In the genomic region with DNA sequence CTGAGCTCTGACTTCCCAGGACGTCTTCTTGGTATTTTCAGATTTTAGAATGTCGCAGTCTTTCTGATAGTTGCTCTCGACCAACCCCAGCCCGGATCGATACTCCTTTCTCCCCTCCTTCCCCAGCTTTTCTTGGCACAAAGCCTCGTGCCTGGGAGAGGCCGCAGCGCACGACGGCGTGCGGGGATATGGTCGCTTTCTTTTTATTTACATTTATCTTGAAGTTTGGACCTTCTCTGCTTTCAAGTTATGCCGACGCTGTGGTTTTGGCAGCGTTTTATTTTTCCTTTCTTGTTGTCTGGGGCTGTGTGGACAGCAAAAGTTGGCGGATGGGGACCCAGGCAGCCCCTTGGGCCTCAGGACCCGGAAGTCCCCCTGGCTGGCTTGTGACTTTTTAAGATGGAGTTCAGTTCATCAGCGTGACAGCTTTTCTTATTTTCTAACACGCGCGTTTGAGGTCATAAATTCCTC, we compare ENCODE assay signal across 1 cellular context.
TF ChIP-seq lines count a peak whose summit lies in the region.

No MANE protein-coding gene starts in this region.

TF ChIP-seq in HepG2, 621 proteins besides CTCF, POLR2A, EP300 and RAD21 (continued from another document and continues in another):
- TF ChIP-seq ZNF142 (CRISPR knock-in tag; IDR thresholded peaks at IDR 0.05), result no peak
- TF ChIP-seq, protein P1, sequence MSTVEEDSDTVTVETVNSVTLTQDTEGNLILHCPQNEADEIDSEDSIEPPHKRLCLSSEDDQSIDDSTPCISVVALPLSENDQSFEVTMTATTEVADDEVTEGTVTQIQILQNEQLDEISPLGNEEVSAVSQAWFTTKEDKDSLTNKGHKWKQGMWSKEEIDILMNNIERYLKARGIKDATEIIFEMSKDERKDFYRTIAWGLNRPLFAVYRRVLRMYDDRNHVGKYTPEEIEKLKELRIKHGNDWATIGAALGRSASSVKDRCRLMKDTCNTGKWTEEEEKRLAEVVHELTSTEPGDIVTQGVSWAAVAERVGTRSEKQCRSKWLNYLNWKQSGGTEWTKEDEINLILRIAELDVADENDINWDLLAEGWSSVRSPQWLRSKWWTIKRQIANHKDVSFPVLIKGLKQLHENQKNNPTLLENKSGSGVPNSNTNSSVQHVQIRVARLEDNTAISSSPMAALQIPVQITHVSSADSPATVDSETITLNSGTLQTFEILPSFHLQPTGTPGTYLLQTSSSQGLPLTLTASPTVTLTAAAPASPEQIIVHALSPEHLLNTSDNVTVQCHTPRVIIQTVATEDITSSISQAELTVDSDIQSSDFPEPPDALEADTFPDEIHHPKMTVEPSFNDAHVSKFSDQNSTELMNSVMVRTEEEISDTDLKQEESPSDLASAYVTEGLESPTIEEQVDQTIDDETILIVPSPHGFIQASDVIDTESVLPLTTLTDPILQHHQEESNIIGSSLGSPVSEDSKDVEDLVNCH (CRISPR knock-in tag; IDR thresholded peaks at IDR 0.05), result no peak
- TF ChIP-seq SRSF1 (optimal IDR thresholded peaks at IDR 0.05; ENCODE audit: low read depth, low read length), result peak; percentile 59
- TF ChIP-seq ZNF343 (CRISPR knock-in tag; IDR thresholded peaks at IDR 0.05), result no peak
- TF ChIP-seq, protein P2, sequence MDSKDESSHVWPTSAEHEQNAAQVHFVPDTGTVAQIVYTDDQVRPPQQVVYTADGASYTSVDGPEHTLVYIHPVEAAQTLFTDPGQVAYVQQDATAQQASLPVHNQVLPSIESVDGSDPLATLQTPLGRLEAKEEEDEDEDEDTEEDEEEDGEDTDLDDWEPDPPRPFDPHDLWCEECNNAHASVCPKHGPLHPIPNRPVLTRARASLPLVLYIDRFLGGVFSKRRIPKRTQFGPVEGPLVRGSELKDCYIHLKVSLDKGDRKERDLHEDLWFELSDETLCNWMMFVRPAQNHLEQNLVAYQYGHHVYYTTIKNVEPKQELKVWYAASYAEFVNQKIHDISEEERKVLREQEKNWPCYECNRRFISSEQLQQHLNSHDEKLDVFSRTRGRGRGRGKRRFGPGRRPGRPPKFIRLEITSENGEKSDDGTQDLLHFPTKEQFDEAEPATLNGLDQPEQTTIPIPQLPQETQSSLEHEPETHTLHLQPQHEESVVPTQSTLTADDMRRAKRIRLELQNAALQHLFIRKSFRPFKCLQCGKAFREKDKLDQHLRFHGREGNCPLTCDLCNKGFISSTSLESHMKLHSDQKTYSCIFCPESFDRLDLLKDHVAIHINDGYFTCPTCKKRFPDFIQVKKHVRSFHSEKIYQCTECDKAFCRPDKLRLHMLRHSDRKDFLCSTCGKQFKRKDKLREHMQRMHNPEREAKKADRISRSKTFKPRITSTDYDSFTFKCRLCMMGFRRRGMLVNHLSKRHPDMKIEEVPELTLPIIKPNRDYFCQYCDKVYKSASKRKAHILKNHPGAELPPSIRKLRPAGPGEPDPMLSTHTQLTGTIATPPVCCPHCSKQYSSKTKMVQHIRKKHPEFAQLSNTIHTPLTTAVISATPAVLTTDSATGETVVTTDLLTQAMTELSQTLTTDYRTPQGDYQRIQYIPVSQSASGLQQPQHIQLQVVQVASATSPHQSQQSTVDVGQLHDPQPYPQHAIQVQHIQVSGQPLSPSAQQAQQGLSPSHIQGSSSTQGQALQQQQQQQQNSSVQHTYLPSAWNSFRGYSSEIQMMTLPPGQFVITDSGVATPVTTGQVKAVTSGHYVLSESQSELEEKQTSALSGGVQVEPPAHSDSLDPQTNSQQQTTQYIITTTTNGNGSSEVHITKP (CRISPR knock-in tag; IDR thresholded peaks at IDR 0.05; ENCODE audit: low read depth), result peak; percentile 83; the same call in 1 of the 2 replicates
- no peak for TF ChIP-seq ZNF224 (CRISPR knock-in tag; IDR thresholded peaks at IDR 0.05)
- no peak for TF ChIP-seq TRAFD1 (CRISPR knock-in tag; IDR thresholded peaks at IDR 0.05; ENCODE audit: borderline replicate concordance)
- TF ChIP-seq ZNF317 (CRISPR knock-in tag; IDR thresholded peaks at IDR 0.05), result no peak
- TF ChIP-seq FOXP1 (IDR thresholded peaks at IDR 0.05), result peak; percentile 76
- peak; percentile 88 for TF ChIP-seq FOXP1 (CRISPR knock-in tag; IDR thresholded peaks at IDR 0.05)
- peak; percentile 83; the same call in 1 of the 2 replicates for TF ChIP-seq ZNF124 (CRISPR knock-in tag; IDR thresholded peaks at IDR 0.05)
- peak; percentile 68; the same call in 1 of the 2 replicates for TF ChIP-seq ZFX (CRISPR knock-in tag; IDR thresholded peaks at IDR 0.05; ENCODE audit: low read depth)
- TF ChIP-seq, protein P3, sequence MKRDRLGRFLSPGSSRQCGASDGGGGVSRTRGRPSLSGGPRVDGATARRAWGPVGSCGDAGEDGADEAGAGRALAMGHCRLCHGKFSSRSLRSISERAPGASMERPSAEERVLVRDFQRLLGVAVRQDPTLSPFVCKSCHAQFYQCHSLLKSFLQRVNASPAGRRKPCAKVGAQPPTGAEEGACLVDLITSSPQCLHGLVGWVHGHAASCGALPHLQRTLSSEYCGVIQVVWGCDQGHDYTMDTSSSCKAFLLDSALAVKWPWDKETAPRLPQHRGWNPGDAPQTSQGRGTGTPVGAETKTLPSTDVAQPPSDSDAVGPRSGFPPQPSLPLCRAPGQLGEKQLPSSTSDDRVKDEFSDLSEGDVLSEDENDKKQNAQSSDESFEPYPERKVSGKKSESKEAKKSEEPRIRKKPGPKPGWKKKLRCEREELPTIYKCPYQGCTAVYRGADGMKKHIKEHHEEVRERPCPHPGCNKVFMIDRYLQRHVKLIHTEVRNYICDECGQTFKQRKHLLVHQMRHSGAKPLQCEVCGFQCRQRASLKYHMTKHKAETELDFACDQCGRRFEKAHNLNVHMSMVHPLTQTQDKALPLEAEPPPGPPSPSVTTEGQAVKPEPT (CRISPR knock-in tag; IDR thresholded peaks at IDR 0.05; ENCODE audit: low read depth), result no peak
- TF ChIP-seq DMAP1 (CRISPR knock-in tag; IDR thresholded peaks at IDR 0.05), result peak; percentile 84
- no peak; the same call in 1 of the 2 replicates for TF ChIP-seq RERE (CRISPR knock-in tag; IDR thresholded peaks at IDR 0.05; ENCODE audit: low read depth)
- no peak for TF ChIP-seq ZNF607 (CRISPR knock-in tag; IDR thresholded peaks at IDR 0.05; ENCODE audit: borderline replicate concordance)
